Comparison of ENCODE assay signal across 8 cellular contexts in the genomic region with DNA sequence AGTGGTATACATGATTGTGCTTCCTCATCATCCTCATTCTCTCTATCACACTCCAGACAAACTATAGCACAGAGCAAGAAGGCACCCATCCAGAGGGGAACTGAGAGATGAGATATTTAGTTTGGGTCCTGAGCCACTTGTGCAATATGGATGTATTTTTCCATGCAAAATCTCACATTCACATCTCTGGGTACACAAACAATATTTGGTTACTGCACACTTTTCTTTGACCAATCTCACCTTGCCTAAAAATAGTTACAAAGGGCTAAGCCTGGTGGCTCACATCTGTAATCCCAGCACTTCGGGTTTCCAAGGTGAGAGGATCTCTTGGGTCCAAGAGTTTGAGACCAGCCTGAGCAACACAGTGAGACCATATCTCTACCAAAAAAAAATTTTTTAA.
"Had no signal": no experiment of that assay in that cellular context is flagged by ENCODE, and none has a peak within 500 bp of the region (broad histone marks: within the 10 kb centered on the region; RNA-seq: fewer than 3 reads in every experiment).

No MANE protein-coding gene starts in this region.

- H3K4me1 Mint-ChIP-seq: GM23338 had no signal

- H3K9me3 Mint-ChIP-seq: GM23338 had no signal

- FAIRE-seq: H1, H54, HTR-8/SVneo, K562 had no signal

- DNase-seq: H9, HCEC 1CT, IMR-90 had no signal

- H3K4me3 Mint-ChIP-seq: GM23338, H9 had no signal

- H3K4me2 ChIP-seq: GM23338 had no signal

- H3K27ac Mint-ChIP-seq: GM23338, H9 had no signal

- H3K4me3 ChIP-seq: GM23338, K562 had no signal

- H2AFZ ChIP-seq: GM23338 had no signal
